In the genomic region with DNA sequence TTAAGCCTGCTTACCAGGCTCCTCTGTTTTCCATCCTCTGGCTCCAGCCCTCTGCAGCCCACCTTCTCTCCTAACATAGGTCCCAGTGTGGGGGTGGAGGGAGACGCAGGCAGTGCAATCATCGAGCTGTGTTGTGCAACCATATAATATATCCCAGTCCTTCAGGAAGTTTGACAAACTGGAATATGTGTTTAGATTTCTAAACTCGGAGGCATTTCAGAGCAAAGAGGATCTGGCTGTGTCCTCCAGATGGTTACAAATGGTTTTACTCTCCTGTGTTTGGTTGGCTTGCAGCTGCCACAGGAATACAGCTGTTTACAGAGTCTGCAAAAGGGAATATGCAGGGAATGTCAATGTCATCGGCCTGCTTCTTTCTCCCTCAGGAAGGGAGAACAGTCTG, we compare ENCODE assay signal across 18 cellular contexts.
DNase-seq lines count a peak whose midpoint lies in the region; ATAC-seq and TF ChIP-seq lines count a peak whose summit lies in the region.
"Had no signal": no experiment of that assay in that cellular context is flagged by ENCODE, and none has a peak within 500 bp of the region (broad histone marks: within the 10 kb centered on the region; RNA-seq: fewer than 3 reads in every experiment).

No MANE protein-coding gene starts in this region.

- H3K36me3 Mint-ChIP-seq in nephron (ENCODE audit: low read depth) = no peaks in the 10 kb centered on the region
- no peaks in the 10 kb centered on the region for H3K36me3 Mint-ChIP-seq in naive thymus-derived CD4-positive, alpha-beta T cell

- H3K4me1 Mint-ChIP-seq in nephron = peaks cover 18% of the 10 kb centered on the region
- peaks cover 0 to 3% (median 0%) of the 10 kb centered on the region in 7 donors for H3K4me1 Mint-ChIP-seq in naive thymus-derived CD4-positive, alpha-beta T cell
- H3K4me1 Mint-ChIP-seq: neural crest cell had no signal

- H3K4me3 Mint-ChIP-seq in nephron = no peak overlapping the region
- no peak overlapping the region for H3K4me3 Mint-ChIP-seq in naive thymus-derived CD4-positive, alpha-beta T cell
- H3K4me3 Mint-ChIP-seq: activated T-cell treated with anti-CD3 and anti-CD28 coated beads, Interleukin-2, amount 50 U/mL, for 4 hours; neural crest cell had no signal

- intact Hi-C loops in naive thymus-derived CD4-positive, alpha-beta T cell (cut with micrococcal nuclease) = no loop called here

- H3K27ac ChIP-seq in naive thymus-derived CD4-positive, alpha-beta T cell (ENCODE audit: low read depth, low read length) = no peak overlapping the region
- H3K27ac ChIP-seq in brain microvascular endothelial cell = no peak overlapping the region
- H3K27ac ChIP-seq: BLaER1, epithelial cell of prostate, thyroid gland had no signal

- DNase-seq in AG10803 (ENCODE audit: low read depth) = peak; percentile 93
- DNase-seq in SHP77 treated with DMSO at 0.1 percent for 48 hours (lab: John Stamatoyannopoulos, UW) = peak; percentile 74
- peak; percentile 80 to 88 for DNase-seq in foreskin fibroblast
- no peak for DNase-seq in nucleus accumbens (lab: John Stamatoyannopoulos, UW)
- no peak for DNase-seq in naive thymus-derived CD4-positive, alpha-beta T cell
- DNase-seq in UCSD-AML1 (lab: John Stamatoyannopoulos, UW; ENCODE audit: unreplicated experiment) = no peak
- no peak for DNase-seq in brain microvascular endothelial cell
- DNase-seq: activated T-cell treated with anti-CD3 and anti-CD28 coated beads, Interleukin-2, amount 50 U/mL, for 4 hours; DMS 273 treated with DMSO at 0.1 percent for 48 hours; NCI-H1092; NCI-H2171 treated with DMSO at 0.1 percent for 48 hours; SIG-M5; stimulated activated CD4-positive, alpha-beta T cell treated with anti-CD3 and anti-CD28 coated beads, Interleukin-2, amount 100 ng/mL, for 48 hours; thyroid gland had no signal

- POLR2A ChIA-PET in naive thymus-derived CD4-positive, alpha-beta T cell (lab: Charles Lee) = no interaction called here

- in situ Hi-C loops in brain microvascular endothelial cell (cut with HindIII; ENCODE audit: low pct_ligation_motif_present, low sequenced_read_pairs) = no loop called here

- no peak overlapping the region for H3K4me3 ChIP-seq in AG10803 (ENCODE audit: low read length)
- H3K4me3 ChIP-seq in foreskin fibroblast (ENCODE audit: low read depth in 1 of 2, low read length in 2 of 2) = no peak overlapping the region
- H3K4me3 ChIP-seq in naive thymus-derived CD4-positive, alpha-beta T cell (ENCODE audit: low read length) = no peak overlapping the region
- no peak overlapping the region for H3K4me3 ChIP-seq in brain microvascular endothelial cell (ENCODE audit: low read depth, low read length)
- H3K4me3 ChIP-seq: BLaER1, thyroid gland had no signal

- H3K27ac Mint-ChIP-seq in nephron = peak overlapping the region; percentile 69 to 81 (median 74)
- H3K27ac Mint-ChIP-seq in naive thymus-derived CD4-positive, alpha-beta T cell = no peak overlapping the region

- no peaks in the 10 kb centered on the region for H3K27me3 ChIP-seq in naive thymus-derived CD4-positive, alpha-beta T cell (ENCODE audit: control insufficient read depth in 2 of 2, insufficient read depth in 2 of 2, low read length in 2 of 2)
- no peaks in the 10 kb centered on the region for H3K27me3 ChIP-seq in brain microvascular endothelial cell (replicated peaks)
- H3K27me3 ChIP-seq: BLaER1, thyroid gland had no signal

- H3K9me3 ChIP-seq in naive thymus-derived CD4-positive, alpha-beta T cell (ENCODE audit: control insufficient read depth in 2 of 3, low read length in 3 of 3) = no peaks in the 10 kb centered on the region
- H3K9me3 ChIP-seq: BLaER1, thyroid gland had no signal

- CTCF ChIA-PET in naive thymus-derived CD4-positive, alpha-beta T cell (lab: Charles Lee) = no interaction called here

- TF ChIP-seq CTCF in AG10803 (conservative IDR thresholded peaks at IDR 0.05; ENCODE audit: low read length) = no peak
- no peak for TF ChIP-seq CTCF in foreskin fibroblast (IDR thresholded peaks at IDR 0.05; ENCODE audit: low read depth, low read length)
- TF ChIP-seq CTCF in nephron (IDR thresholded peaks at IDR 0.05; ENCODE audit: unreplicated experiment in 3 of 3) = no peak
- TF ChIP-seq CTCF in brain microvascular endothelial cell (IDR thresholded peaks at IDR 0.05; ENCODE audit: low read depth, low read length, missing control alignments) = no peak

- no peak for ATAC-seq in naive thymus-derived CD4-positive, alpha-beta T cell
- ATAC-seq: activated T-cell treated with anti-CD3 and anti-CD28 coated beads, Interleukin-2, amount 50 U/mL, for 4 hours had no signal

- no peaks in the 10 kb centered on the region for H3K27me3 Mint-ChIP-seq in nephron (ENCODE audit: low read depth)
- peaks cover 0 to 18% (median 12%) of the 10 kb centered on the region in 5 donors for H3K27me3 Mint-ChIP-seq in naive thymus-derived CD4-positive, alpha-beta T cell

- H3K36me3 ChIP-seq in naive thymus-derived CD4-positive, alpha-beta T cell (ENCODE audit: control insufficient read depth in 2 of 3, insufficient read depth in 3 of 3, low read length in 3 of 3) = no peaks in the 10 kb centered on the region
- H3K36me3 ChIP-seq in brain microvascular endothelial cell (replicated peaks) = no peaks in the 10 kb centered on the region
- H3K36me3 ChIP-seq: BLaER1, thyroid gland had no signal

- H3K4me1 ChIP-seq in naive thymus-derived CD4-positive, alpha-beta T cell (ENCODE audit: control insufficient read depth in 2 of 2, insufficient read depth in 2 of 2, low read length in 2 of 2) = no peaks in the 10 kb centered on the region
- H3K4me1 ChIP-seq: BLaER1, thyroid gland had no signal

- no peaks in the 10 kb centered on the region for H3K9me3 Mint-ChIP-seq in nephron
- H3K9me3 Mint-ChIP-seq in naive thymus-derived CD4-positive, alpha-beta T cell = peaks cover 0 to 11% (median 0%) of the 10 kb centered on the region in 11 donors
- H3K9me3 Mint-ChIP-seq: activated T-cell treated with anti-CD3 and anti-CD28 coated beads, Interleukin-2, amount 50 U/mL, for 4 hours had no signal

Comparison
In these comparisons a context has a peak if more than half of its experiments do, and no peak if none do; other contexts are left out.
1. DNase-seq: peak in AG10803 (single experiment), SHP77 treated with DMSO at 0.1 percent for 48 hours (single experiment) and foreskin fibroblast (2 of 2); none in nucleus accumbens (0 of 56), naive thymus-derived CD4-positive, alpha-beta T cell (0 of 9), UCSD-AML1 (single experiment) and brain microvascular endothelial cell (single experiment).
2. H3K27ac Mint-ChIP-seq: peak in nephron (3 of 3); none in naive thymus-derived CD4-positive, alpha-beta T cell (0 of 9).